15 cellular contexts compared by ENCODE assay signal in the genomic region with DNA sequence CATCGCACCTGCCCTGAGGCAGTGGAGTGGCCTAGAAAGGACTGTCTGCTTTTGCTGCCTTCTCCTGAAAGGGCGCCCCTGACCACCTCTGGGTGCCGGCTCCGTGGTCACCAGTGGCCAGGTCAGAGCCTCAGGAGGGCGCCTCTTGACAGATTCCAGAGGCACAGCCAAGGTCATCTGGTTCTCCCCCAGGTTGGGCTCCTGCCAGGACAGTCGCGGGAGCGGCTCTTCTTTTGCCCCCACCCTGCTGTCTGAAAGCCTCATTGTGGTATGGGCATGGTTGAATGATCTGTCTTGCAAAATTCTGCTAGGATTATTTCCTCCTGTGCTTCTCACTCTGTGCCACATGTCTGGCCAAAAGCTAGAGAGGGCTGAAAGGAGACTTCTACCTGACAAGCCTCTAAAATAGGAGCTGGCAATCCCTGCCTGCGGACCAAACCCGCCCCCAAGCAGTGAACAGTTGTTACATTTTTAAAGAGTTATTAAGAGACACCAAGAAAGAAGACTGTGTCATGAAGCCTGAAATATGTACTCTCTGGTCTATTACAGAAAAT.
DNase-seq lines count a peak whose midpoint lies in the region; ATAC-seq, FAIRE-seq and TF ChIP-seq lines count a peak whose summit lies in the region.
"Had no signal": no experiment of that assay in that cellular context is flagged by ENCODE, and none has a peak within 500 bp of the region (broad histone marks: within the 10 kb centered on the region; RNA-seq: fewer than 3 reads in every experiment).

No MANE protein-coding gene starts in this region.

- no peak for FAIRE-seq in D721Med (lab: Jason Lieb, UNC)
- FAIRE-seq: small intestine had no signal

- POLR2A ChIA-PET in MCF 10A (lab: Yijun Ruan, JAX) (interaction anchor here (0.6 kb wide), 1 partner anchor 194 kb away, joined by 3 read pairs; no protein-coding TSS in a partner anchor), OCI-LY7 (lab: Charles Lee) (interaction anchor here (0.7 kb wide), 1 partner anchor 82 kb away, joined by 3 read pairs; no protein-coding TSS in a partner anchor)

- in situ Hi-C loops in mammary epithelial cell (cut with MboI; ENCODE audit: low sequenced_read_pairs in 2 of 2), result loop anchor here in 1 of 2 donors (25.0 kb wide), 2 partner anchors 197 to 647 kb away; partner anchors contain the start of gene RSL1D1

- H3K9me3 ChIP-seq in mammary epithelial cell (replicated peaks; ENCODE audit: insufficient read depth, low read length) (no peaks in the 10 kb centered on the region), OCI-LY7 (ENCODE audit: low read length) (no peaks in the 10 kb centered on the region), upper lobe of right lung (no peaks in the 10 kb centered on the region)

- BruUV-seq in MCF 10A (replicated peaks; lab: Mats Ljungman, UMichigan), result no TSS peak
- BruUV-seq in mammary epithelial cell (replicated peaks; lab: Mats Ljungman, UMichigan), result no TSS peak
- BruUV-seq in OCI-LY7 (replicated peaks; lab: Mats Ljungman, UMichigan), result no TSS peak

- H3K9me3 Mint-ChIP-seq in MCF 10A (ENCODE audit: unreplicated experiment), result no peaks in the 10 kb centered on the region
- H3K9me3 Mint-ChIP-seq: activated CD4-positive, alpha-beta memory T cell treated with anti-CD3 and anti-CD28 coated beads for 36 hours; activated naive CD4-positive, alpha-beta T cell treated with anti-CD3 and anti-CD28 coated beads, Interleukin-2, amount 50 U/mL, for 24 hours; HFFc6 had no signal

- H3K9me2 ChIP-seq in OCI-LY7 (ENCODE audit: insufficient read depth, low read length), result no peaks in the 10 kb centered on the region

- no peak overlapping the region for H3K4me3 Mint-ChIP-seq in MCF 10A (ENCODE audit: unreplicated experiment)
- H3K4me3 Mint-ChIP-seq: activated CD4-positive, alpha-beta memory T cell treated with anti-CD3 and anti-CD28 coated beads for 36 hours; activated naive CD4-positive, alpha-beta T cell treated with anti-CD3 and anti-CD28 coated beads, Interleukin-2, amount 50 U/mL, for 24 hours; HFFc6 had no signal

- H3K36me3 ChIP-seq in mammary epithelial cell (ENCODE audit: insufficient read depth, low read length) (no peaks in the 10 kb centered on the region), OCI-LY7 (ENCODE audit: insufficient read depth, low read length) (no peaks in the 10 kb centered on the region), upper lobe of right lung (peaks cover 5% of the 10 kb centered on the region)

- ATAC-seq in upper lobe of right lung (no peak), HG03520 (IDR thresholded peaks at IDR 0.05; ENCODE audit: unreplicated experiment) (no peak)

- H3K36me3 Mint-ChIP-seq in MCF 10A (ENCODE audit: insufficient read depth, unreplicated experiment), result no peaks in the 10 kb centered on the region
- H3K36me3 Mint-ChIP-seq: activated CD4-positive, alpha-beta memory T cell treated with anti-CD3 and anti-CD28 coated beads for 36 hours had no signal

- no peak overlapping the region for H3K9ac ChIP-seq in mammary epithelial cell (ENCODE audit: insufficient read depth, low read length)

- H2AFZ ChIP-seq in mammary epithelial cell (ENCODE audit: low read depth, low read length) (no peak overlapping the region), OCI-LY7 (ENCODE audit: low read length) (no peak overlapping the region)

- H3K27ac ChIP-seq in mammary epithelial cell (ENCODE audit: insufficient read depth, low read depth, low read length) (no peak overlapping the region), OCI-LY7 (ENCODE audit: low read depth, low read length, poor library complexity, severe bottlenecking) (no peak overlapping the region), upper lobe of right lung (no peak overlapping the region)

- H3K4me1 Mint-ChIP-seq in MCF 10A (ENCODE audit: insufficient read depth, unreplicated experiment), result peaks cover 27% of the 10 kb centered on the region

- CTCF ChIA-PET in MCF 10A (lab: Yijun Ruan, JAX), result interaction anchor here (0.6 to 0.7 kb wide), 2 partner anchors 40 to 1106 kb away, joined by 3 read pairs; no protein-coding TSS in a partner anchor
- CTCF ChIA-PET in mammary epithelial cell (lab: Charles Lee; ENCODE audit: low non-redundant PET), result no interaction called here
- CTCF ChIA-PET in OCI-LY7 (lab: Charles Lee; ENCODE audit: unreplicated experiment), result interaction anchor here (1.1 kb wide), 1 partner anchor 39 kb away, joined by 3 read pairs; no protein-coding TSS in a partner anchor

- no peaks in the 10 kb centered on the region for H4K20me1 ChIP-seq in mammary epithelial cell (ENCODE audit: insufficient read depth, low read length)
- H4K20me1 ChIP-seq in OCI-LY7 (ENCODE audit: insufficient read depth, low read length), result no peaks in the 10 kb centered on the region; the same call in 1 of the 2 replicates

- dilution Hi-C loops in mammary epithelial cell (cut with HindIII; ENCODE audit: low sequenced_read_pairs), result loop anchor here (10.0 kb wide), 1 partner anchor 54 kb away; no protein-coding TSS in a partner anchor

- H3K27me3 ChIP-seq in mammary epithelial cell (ENCODE audit: insufficient read depth, low read length) (no peaks in the 10 kb centered on the region), upper lobe of right lung (no peaks in the 10 kb centered on the region)

- H3K4me2 ChIP-seq in mammary epithelial cell (ENCODE audit: insufficient read depth, low read depth, low read length) (no peak overlapping the region), OCI-LY7 (ENCODE audit: low read length) (peak overlapping the region; percentile 30)

- peak overlapping the region; percentile 27 for H3K27ac Mint-ChIP-seq in MCF 10A (ENCODE audit: low read depth, unreplicated experiment)
- H3K27ac Mint-ChIP-seq: activated CD4-positive, alpha-beta memory T cell treated with anti-CD3 and anti-CD28 coated beads for 36 hours; activated naive CD4-positive, alpha-beta T cell treated with anti-CD3 and anti-CD28 coated beads, Interleukin-2, amount 50 U/mL, for 24 hours had no signal

- 79% methylated on average over 10 of the region's 10 CpGs for WGBS in mammary epithelial cell (ENCODE audit: low coverage, missing lambda C conversion rate)

- intact Hi-C loops in MCF 10A (cut with micrococcal nuclease) (no loop called here), mammary epithelial cell (cut with micrococcal nuclease) (no loop called here), OCI-LY7 (cut with micrococcal nuclease; ENCODE audit: unreplicated experiment) (no loop called here), upper lobe of right lung (cut with DNase I) (no loop called here)

- H3K27me3 Mint-ChIP-seq in MCF 10A (ENCODE audit: insufficient read depth, unreplicated experiment), result no peaks in the 10 kb centered on the region
- H3K27me3 Mint-ChIP-seq: activated CD4-positive, alpha-beta memory T cell treated with anti-CD3 and anti-CD28 coated beads for 36 hours; activated naive CD4-positive, alpha-beta T cell treated with anti-CD3 and anti-CD28 coated beads, Interleukin-2, amount 50 U/mL, for 24 hours had no signal

- TF ChIP-seq CTCF in MCF 10A (IDR thresholded peaks at IDR 0.05; ENCODE audit: unreplicated experiment), result no peak
- TF ChIP-seq CTCF in mammary epithelial cell (conservative IDR thresholded peaks at IDR 0.05 in 1 of 2, IDR thresholded peaks at IDR 0.05 in 1 of 2; ENCODE audit: extremely low read depth in 1 of 2, insufficient read depth in 1 of 2, low read depth in 1 of 2, low read length in 2 of 2), result no peak
- no peak for TF ChIP-seq CTCF in OCI-LY7 (conservative IDR thresholded peaks at IDR 0.05; ENCODE audit: low read length)
- no peak for TF ChIP-seq CTCF in upper lobe of right lung (IDR thresholded peaks at IDR 0.05)
- no peak for TF ChIP-seq CTCF in D721Med (IDR thresholded peaks at IDR 0.05; ENCODE audit: insufficient read depth, missing control alignments)

- no peaks in the 10 kb centered on the region for H3K79me2 ChIP-seq in mammary epithelial cell (ENCODE audit: insufficient read depth, low read length)
- no peaks in the 10 kb centered on the region for H3K79me2 ChIP-seq in OCI-LY7 (ENCODE audit: insufficient read depth, low read depth, low read length)

- H3K4me1 ChIP-seq in mammary epithelial cell (ENCODE audit: insufficient read depth, low read length) (peaks cover 20% of the 10 kb centered on the region), OCI-LY7 (ENCODE audit: insufficient read depth, low read length, poor library complexity, severe bottlenecking) (peaks cover 19% of the 10 kb centered on the region), upper lobe of right lung (peaks cover 23% of the 10 kb centered on the region)

- DNase-seq in MCF 10A (ENCODE audit: unreplicated experiment) (no peak), mammary epithelial cell (no peak), OCI-LY7 (ENCODE audit: low spot score) (peak; percentile 18), kidney tubule cell (ENCODE audit: low spot score) (peak; percentile 77), upper lobe of right lung (peak; percentile 63), cerebellar nuclear complex (lab: John Stamatoyannopoulos, UW) (no peak), D721Med (ENCODE audit: insufficient read length, low spot score) (no peak)
- DNase-seq: activated CD4-positive, alpha-beta memory T cell treated with anti-CD3 and anti-CD28 coated beads for 36 hours; DND-41; HFFc6; IMR-90; NCI-H2029; small intestine had no signal

- H3K4me3 ChIP-seq in mammary epithelial cell (replicated peaks in 1 of 3; ENCODE audit: insufficient read depth in 1 of 3, low read depth in 2 of 3, low read length in 3 of 3) (no peak overlapping the region), OCI-LY7 (ENCODE audit: low read depth, low read length, poor library complexity, severe bottlenecking) (no peak overlapping the region), upper lobe of right lung (no peak overlapping the region)

Comparison
In these comparisons a context has a peak if more than half of its experiments do, and no peak if none do; other contexts are left out.
1. DNase-seq: peak in OCI-LY7 (single experiment), kidney tubule cell (single experiment) and upper lobe of right lung (single experiment); none in MCF 10A (single experiment), mammary epithelial cell (single experiment), cerebellar nuclear complex (0 of 2) and D721Med (single experiment).